Comparison of ENCODE assay signal across 19 cellular contexts in the genomic region with DNA sequence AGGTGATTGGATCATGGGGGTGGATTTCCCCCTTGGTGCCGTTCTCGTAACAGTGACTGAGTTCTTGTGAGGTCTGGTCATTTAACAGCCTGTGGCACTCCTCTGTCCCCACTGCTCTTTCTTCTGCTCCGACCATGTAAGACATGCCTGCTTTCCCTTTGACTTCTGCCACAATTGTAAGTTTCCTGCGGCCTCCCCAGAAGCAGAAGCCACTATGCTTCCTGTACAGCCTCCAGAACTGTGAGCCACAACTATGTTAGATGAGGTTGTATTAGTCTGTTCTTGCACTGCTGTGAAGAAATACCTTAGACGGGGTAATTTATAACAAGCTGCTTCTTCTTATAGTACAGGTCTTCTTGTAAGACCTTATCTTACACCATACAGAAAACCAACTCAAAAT.
A peak's percentile ranks its signal among the peaks of the same experiment; 100 is the strongest.
DNase-seq lines count a peak whose midpoint lies in the region; ATAC-seq lines count a peak whose summit lies in the region.
"Had no signal": no experiment of that assay in that cellular context is flagged by ENCODE, and none has a peak within 500 bp of the region (broad histone marks: within the 10 kb centered on the region; RNA-seq: fewer than 3 reads in every experiment).

No MANE protein-coding gene starts in this region.

- no peak for DNase-seq in activated naive CD4-positive, alpha-beta T cell treated with anti-CD3 and anti-CD28 coated beads, Interleukin-2, amount 50 U/mL, for 72 hours (ENCODE audit: low spot score in 2 of 2)
- no peak for DNase-seq in activated naive CD4-positive, alpha-beta T cell treated with Interleukin-2 at 50 U/mL for 16 hours
- DNase-seq in T-helper 17 cell (no peak), amniotic epithelial cell (ENCODE audit: low read depth) (peak; percentile 25), SHP77 treated with DMSO at 0.1 percent for 48 hours (lab: John Stamatoyannopoulos, UW) (no peak)
- DNase-seq in stimulated activated naive CD8-positive, alpha-beta T cell treated with anti-CD3 and anti-CD28 coated beads, Interleukin-15, amount 100 ng/mL, for 72 hours = no peak
- DNase-seq in stimulated activated CD4-positive, alpha-beta T cell treated with anti-CD3 and anti-CD28 coated beads, Interleukin-2, amount 100 ng/mL, for 24 hours = no peak
- DNase-seq: DMS 273 treated with DMSO at 0.1 percent for 48 hours; effector CD8-positive, alpha-beta T cell; foreskin fibroblast; NCI-H1105 treated with DMSO at 0.1 percent for 48 hours; NCI-H2029 treated with DMSO at 0.1 percent for 48 hours; NCI-H345; NCI-H748 treated with DMSO at 0.1 percent for 48 hours; uterus had no signal

- peak overlapping the region; percentile 44 for H3K4me3 Mint-ChIP-seq in T-helper 17 cell
- H3K4me3 Mint-ChIP-seq in stimulated activated naive CD8-positive, alpha-beta T cell treated with anti-CD3 and anti-CD28 coated beads, Interleukin-15, amount 100 ng/mL, for 72 hours = no peak overlapping the region
- H3K4me3 Mint-ChIP-seq: WTC11 had no signal

- H3K27ac Mint-ChIP-seq in activated naive CD4-positive, alpha-beta T cell treated with anti-CD3 and anti-CD28 coated beads, Interleukin-2, amount 50 U/mL, for 72 hours = peak overlapping the region; percentile 98
- peak overlapping the region; percentile 29 for H3K27ac Mint-ChIP-seq in T-helper 17 cell
- peak overlapping the region; percentile 10 to 50 for H3K27ac Mint-ChIP-seq in stimulated activated naive CD8-positive, alpha-beta T cell treated with anti-CD3 and anti-CD28 coated beads, Interleukin-15, amount 100 ng/mL, for 72 hours
- H3K27ac Mint-ChIP-seq: WTC11 had no signal

- ATAC-seq in activated naive CD4-positive, alpha-beta T cell treated with anti-CD3 and anti-CD28 coated beads, Interleukin-2, amount 50 U/mL, for 72 hours = no peak
- no peak for ATAC-seq in T-helper 17 cell
- no peak for ATAC-seq in stimulated activated naive CD8-positive, alpha-beta T cell treated with anti-CD3 and anti-CD28 coated beads, Interleukin-15, amount 100 ng/mL, for 72 hours
- ATAC-seq: SK-N-SH treated with all-trans-retinoic acid at 6 μM for 48 hours, WTC11 had no signal

- H3K36me3 Mint-ChIP-seq in activated naive CD4-positive, alpha-beta T cell treated with anti-CD3 and anti-CD28 coated beads, Interleukin-2, amount 50 U/mL, for 72 hours = peaks cover 32 to 48% of the 10 kb centered on the region in 2 donors
- H3K36me3 Mint-ChIP-seq in T-helper 17 cell (ENCODE audit: low read depth) = peaks cover 7% of the 10 kb centered on the region

- H3K27me3 Mint-ChIP-seq in T-helper 17 cell = no peaks in the 10 kb centered on the region
- H3K27me3 Mint-ChIP-seq in stimulated activated naive CD8-positive, alpha-beta T cell treated with anti-CD3 and anti-CD28 coated beads, Interleukin-15, amount 100 ng/mL, for 72 hours = no peaks in the 10 kb centered on the region

- H3K9me3 ChIP-seq in T-helper 17 cell (ENCODE audit: control insufficient read depth, low read length, poor library complexity, severe bottlenecking) = no peaks in the 10 kb centered on the region
- H3K9me3 ChIP-seq: neutrophil, prostate gland, uterus had no signal

- peaks cover 37% of the 10 kb centered on the region for H3K4me1 Mint-ChIP-seq in T-helper 17 cell
- H3K4me1 Mint-ChIP-seq in stimulated activated naive CD8-positive, alpha-beta T cell treated with anti-CD3 and anti-CD28 coated beads, Interleukin-15, amount 100 ng/mL, for 72 hours = peaks cover 77% of the 10 kb centered on the region

- H3K9me3 Mint-ChIP-seq in activated naive CD4-positive, alpha-beta T cell treated with anti-CD3 and anti-CD28 coated beads, Interleukin-2, amount 50 U/mL, for 72 hours = peaks cover 11 to 15% of the 10 kb centered on the region in 2 donors
- H3K9me3 Mint-ChIP-seq in stimulated activated naive CD8-positive, alpha-beta T cell treated with anti-CD3 and anti-CD28 coated beads, Interleukin-15, amount 100 ng/mL, for 72 hours = peaks cover 23 to 37% of the 10 kb centered on the region in 2 donors

Comparison
In these comparisons a context has a peak if more than half of its experiments do, and no peak if none do; other contexts are left out.
1. H3K27ac Mint-ChIP-seq: peak in every context shown above with its lines; median percentile 98 in activated naive CD4-positive, alpha-beta T cell treated with anti-CD3 and anti-CD28 coated beads, Interleukin-2, amount 50 U/mL, for 72 hours; 30 in stimulated activated naive CD8-positive, alpha-beta T cell treated with anti-CD3 and anti-CD28 coated beads, Interleukin-15, amount 100 ng/mL, for 72 hours; 29 in T-helper 17 cell.